In the genomic region with DNA sequence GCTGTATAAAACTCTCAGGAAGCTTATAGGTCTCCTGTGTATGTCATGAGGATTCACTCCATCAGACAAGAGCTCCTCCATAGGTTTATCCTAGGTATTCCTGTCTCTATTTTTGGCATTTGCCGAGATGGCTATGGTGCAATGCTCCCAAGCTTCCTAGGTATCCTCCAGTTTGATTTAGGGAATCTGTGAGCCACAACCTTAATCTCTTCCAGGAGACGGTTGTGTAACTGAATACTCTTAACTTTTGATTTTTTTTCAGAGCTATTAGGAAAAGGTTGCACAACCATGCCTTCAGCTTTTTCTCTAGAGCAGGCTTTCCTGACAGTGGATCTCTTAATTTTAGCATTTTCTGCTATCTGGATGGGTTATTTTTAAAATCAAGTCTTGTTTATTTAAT, we compare ENCODE assay signal across 18 cellular contexts.
DNase-seq lines count a peak whose midpoint lies in the region; ATAC-seq and TF ChIP-seq lines count a peak whose summit lies in the region.
"Had no signal": no experiment of that assay in that cellular context is flagged by ENCODE, and none has a peak within 500 bp of the region (broad histone marks: within the 10 kb centered on the region; RNA-seq: fewer than 3 reads in every experiment).

No MANE protein-coding gene starts in this region.

- H3K4me3 Mint-ChIP-seq in MCF 10A (ENCODE audit: unreplicated experiment), result no peak overlapping the region
- H3K4me3 Mint-ChIP-seq: B cell; CD4-positive, alpha-beta T cell; CD8-positive, alpha-beta T cell had no signal

- H3K9me3 Mint-ChIP-seq in MCF 10A (ENCODE audit: unreplicated experiment), result peaks cover 11% of the 10 kb centered on the region
- H3K9me3 Mint-ChIP-seq: CD4-positive, alpha-beta T cell had no signal

- H3K27me3 ChIP-seq in breast epithelium, result no peaks in the 10 kb centered on the region
- no peaks in the 10 kb centered on the region for H3K27me3 ChIP-seq in left lung
- H3K27me3 ChIP-seq: BLaER1 treated with 17β-estradiol and CSF1 and Interleukin-3, amounts not matched to agents 10 nM and 100 nM had no signal

- no peaks in the 10 kb centered on the region for H3K4me1 Mint-ChIP-seq in MCF 10A (ENCODE audit: insufficient read depth, unreplicated experiment)
- H3K4me1 Mint-ChIP-seq: B cell had no signal

- ATAC-seq in left lung (peak; percentile 60), sciatic nerve (peak; percentile 46), GM21360 (IDR thresholded peaks at IDR 0.05; ENCODE audit: unreplicated experiment) (no peak), HG03460 (IDR thresholded peaks at IDR 0.05; ENCODE audit: unreplicated experiment) (no peak)
- ATAC-seq: A549; CD8-positive, alpha-beta T cell had no signal

- no peak for TF ChIP-seq POLR2A in breast epithelium (IDR thresholded peaks at IDR 0.05)

- TF ChIP-seq CTCF in MCF 10A (IDR thresholded peaks at IDR 0.05; ENCODE audit: unreplicated experiment) (no peak), breast epithelium (IDR thresholded peaks at IDR 0.05) (no peak), left lung (IDR thresholded peaks at IDR 0.05) (no peak)

- intact Hi-C loops in MCF 10A (cut with micrococcal nuclease), result no loop called here
- intact Hi-C loops in breast epithelium (cut with DNase I; ENCODE audit: low total_unique reads), result no loop called here
- intact Hi-C loops in left lung (cut with DNase I), result no loop called here
- intact Hi-C loops in sciatic nerve (cut with DNase I), result no loop called here

- no peak overlapping the region for H3K4me3 ChIP-seq in breast epithelium
- no peak overlapping the region for H3K4me3 ChIP-seq in left lung
- H3K4me3 ChIP-seq: A549; BLaER1 treated with 17β-estradiol and CSF1 and Interleukin-3, amounts not matched to agents 10 nM and 100 nM had no signal

- peaks cover 0 to 6% of the 10 kb centered on the region in 2 donors for H3K9me3 ChIP-seq in breast epithelium
- no peaks in the 10 kb centered on the region for H3K9me3 ChIP-seq in left lung
- H3K9me3 ChIP-seq: A549, Caco-2 had no signal

- H3K27me3 Mint-ChIP-seq in MCF 10A (ENCODE audit: insufficient read depth, unreplicated experiment), result peaks cover 12% of the 10 kb centered on the region

- POLR2A ChIA-PET in MCF 10A (lab: Yijun Ruan, JAX), result no interaction called here

- H3K27ac Mint-ChIP-seq in MCF 10A (ENCODE audit: low read depth, unreplicated experiment), result no peak overlapping the region
- H3K27ac Mint-ChIP-seq: B cell; CD4-positive, alpha-beta T cell; CD8-positive, alpha-beta T cell had no signal

- CTCF ChIA-PET in MCF 10A (lab: Yijun Ruan, JAX), result interaction anchor here (0.6 to 1.0 kb wide), 3 partner anchors 23 to 1232 kb away, joined by 3 to 7 read pairs (median 5); no protein-coding TSS in a partner anchor

- H3K4me1 ChIP-seq in breast epithelium (no peaks in the 10 kb centered on the region), left lung (no peaks in the 10 kb centered on the region)
- H3K4me1 ChIP-seq: A549, Caco-2 had no signal

- H3K36me3 ChIP-seq in breast epithelium (no peaks in the 10 kb centered on the region), left lung (no peaks in the 10 kb centered on the region)
- H3K36me3 ChIP-seq: BLaER1 treated with 17β-estradiol and CSF1 and Interleukin-3, amounts not matched to agents 10 nM and 100 nM had no signal

- no peak overlapping the region for H3K27ac ChIP-seq in breast epithelium
- H3K27ac ChIP-seq in left lung, result no peak overlapping the region
- H3K27ac ChIP-seq: 22Rv1; A549; BLaER1 treated with 17β-estradiol and CSF1 and Interleukin-3, amounts not matched to agents 10 nM and 100 nM; C4-2B had no signal

- no peaks in the 10 kb centered on the region for H3K36me3 Mint-ChIP-seq in MCF 10A (ENCODE audit: insufficient read depth, unreplicated experiment)
- H3K36me3 Mint-ChIP-seq: CD8-positive, alpha-beta T cell had no signal

- BruUV-seq in MCF 10A (replicated peaks; lab: Mats Ljungman, UMichigan), result no TSS peak

- DNase-seq in MCF 10A (ENCODE audit: unreplicated experiment) (peak; percentile 18), breast epithelium (ENCODE audit: low spot score in 2 of 2) (no peak), left lung (no peak), sciatic nerve (ENCODE audit: low spot score) (no peak)
- DNase-seq: AML-193; Caco-2; Calu3; CD4-positive, alpha-beta T cell; CD8-positive, alpha-beta T cell; DMS79 treated with DMSO at 0.1 percent for 48 hours; GF-D8 had no signal

Comparison
In these comparisons a context has a peak if more than half of its experiments do, and no peak if none do; other contexts are left out.
1. ATAC-seq: peak in left lung (single experiment) and sciatic nerve (single experiment); none in GM21360 (single experiment) and HG03460 (single experiment).